Comparison of ENCODE assay signal across 22 cellular contexts in genomic region chr5:72252008-72252407, GRCh38.
DNase-seq lines count a peak whose midpoint lies in the region; ATAC-seq, FAIRE-seq and TF ChIP-seq lines count a peak whose summit lies in the region.
"Had no signal": no experiment of that assay in that cellular context is flagged by ENCODE, and none has a peak within 500 bp of the region (broad histone marks: within the 10 kb centered on the region; RNA-seq: fewer than 3 reads in every experiment).

No MANE protein-coding gene starts in this region.

- no peak overlapping the region for H2AFZ ChIP-seq in endothelial cell of umbilical vein (ENCODE audit: low read depth, low read length)

- ATAC-seq in HG03280 (IDR thresholded peaks at IDR 0.05; ENCODE audit: unreplicated experiment) (no peak), HG02884 (IDR thresholded peaks at IDR 0.05; ENCODE audit: unreplicated experiment) (no peak)

- H3K9me3 ChIP-seq in ascending aorta (no peaks in the 10 kb centered on the region), endothelial cell of umbilical vein (replicated peaks; ENCODE audit: control insufficient read depth, insufficient read depth, low read length) (no peaks in the 10 kb centered on the region)
- H3K9me3 ChIP-seq: BLaER1 had no signal

- dilution Hi-C loops in endothelial cell of umbilical vein (cut with MboI; ENCODE audit: extremely low pct_ligation_motif_present, low sequenced_read_pairs) = no loop called here

- H3K4me1 Mint-ChIP-seq in osteocyte (ENCODE audit: unreplicated experiment) = peaks cover 87% of the 10 kb centered on the region

- no peaks in the 10 kb centered on the region for H4K20me1 ChIP-seq in endothelial cell of umbilical vein (replicated peaks; ENCODE audit: control insufficient read depth, extremely low read depth, insufficient read depth, low read length)

- TF ChIP-seq POLR2A in endothelial cell of umbilical vein (IDR thresholded peaks at IDR 0.05; ENCODE audit: low read depth, low read length) = no peak

- no peak for TF ChIP-seq CTCF in AG10803 (conservative IDR thresholded peaks at IDR 0.05; ENCODE audit: low read length)
- no peak for TF ChIP-seq CTCF in ascending aorta (IDR thresholded peaks at IDR 0.05)
- TF ChIP-seq CTCF in endothelial cell of umbilical vein (IDR thresholded peaks at IDR 0.05; ENCODE audit: extremely low read depth in 1 of 2, insufficient read depth in 1 of 2, low read depth in 1 of 2, low read length in 2 of 2) = no peak
- no peak for TF ChIP-seq CTCF in osteocyte (IDR thresholded peaks at IDR 0.05)

- H3K4me1 ChIP-seq in ascending aorta (peaks cover 9 to 29% of the 10 kb centered on the region in 2 donors), endothelial cell of umbilical vein (ENCODE audit: control insufficient read depth, extremely low read depth, insufficient read depth, low read length) (peaks cover 83% of the 10 kb centered on the region)

- H3K9me3 Mint-ChIP-seq in osteocyte (ENCODE audit: unreplicated experiment) = no peaks in the 10 kb centered on the region
- H3K9me3 Mint-ChIP-seq: CD4-positive, alpha-beta memory T cell; HFFc6 had no signal

- H3K4me2 ChIP-seq in endothelial cell of umbilical vein (ENCODE audit: insufficient read depth, low read length) = peak overlapping the region; percentile 26
- H3K4me2 ChIP-seq: BLaER1 had no signal

- H3K27ac Mint-ChIP-seq in osteocyte (ENCODE audit: unreplicated experiment) = peak overlapping the region; percentile 93
- H3K27ac Mint-ChIP-seq: CD4-positive, alpha-beta memory T cell; HFFc6 had no signal

- no peak overlapping the region for H3K4me3 Mint-ChIP-seq in osteocyte (ENCODE audit: unreplicated experiment)
- H3K4me3 Mint-ChIP-seq: CD4-positive, alpha-beta memory T cell had no signal

- no peak overlapping the region for H3K9ac ChIP-seq in endothelial cell of umbilical vein (replicated peaks; ENCODE audit: extremely low read depth, insufficient read depth, low read length)
- H3K9ac ChIP-seq: BLaER1 had no signal

- DNase-seq in AG10803 (ENCODE audit: low read depth) = peak; percentile 12
- no peak for DNase-seq in ascending aorta (ENCODE audit: low spot score in 2 of 2)
- DNase-seq in endothelial cell of umbilical vein (ENCODE audit: low read depth, low spot score) = no peak
- no peak for DNase-seq in osteocyte (ENCODE audit: extremely low spot score, unreplicated experiment)
- DNase-seq in NCI-H2227 treated with DMSO at 0.1 percent for 48 hours (lab: John Stamatoyannopoulos, UW) = no peak
- no peak for DNase-seq in posterior vena cava (ENCODE audit: low spot score)
- DNase-seq: CD4-positive, alpha-beta memory T cell; DMS153; GDM1; H7; NCI-H1105; NCI-H187; NCI-H2107; NCI-H510A treated with DMSO at 0.1 percent for 48 hours; NCI-H774; RPMI8226; SHP77 treated with DMSO at 0.1 percent for 48 hours had no signal

- H3K9me1 ChIP-seq in endothelial cell of umbilical vein (replicated peaks; ENCODE audit: control insufficient read depth, extremely low read depth, insufficient read depth, low read length) = no peaks in the 10 kb centered on the region

- BruUV-seq in endothelial cell of umbilical vein (replicated peaks; lab: Mats Ljungman, UMichigan) = no TSS peak

- POLR2A ChIA-PET in endothelial cell of umbilical vein (lab: Charles Lee) = no interaction called here

- FAIRE-seq in endothelial cell of umbilical vein (lab: Jason Lieb, UNC) = no peak
- FAIRE-seq: A204.1 had no signal

- H3K4me3 ChIP-seq in AG10803 (ENCODE audit: low read length) (no peak overlapping the region), ascending aorta (no peak overlapping the region), endothelial cell of umbilical vein (replicated peaks in 1 of 3; ENCODE audit: insufficient read depth in 1 of 3, low read depth in 1 of 3, low read length in 3 of 3) (no peak overlapping the region)
- H3K4me3 ChIP-seq: BLaER1 had no signal

- H3K27me3 Mint-ChIP-seq in osteocyte (ENCODE audit: unreplicated experiment) = no peaks in the 10 kb centered on the region
- H3K27me3 Mint-ChIP-seq: CD4-positive, alpha-beta memory T cell had no signal

- H3K36me3 ChIP-seq in ascending aorta (no peaks in the 10 kb centered on the region), endothelial cell of umbilical vein (ENCODE audit: control insufficient read depth in 2 of 2, extremely low read depth in 1 of 2, insufficient read depth in 2 of 2, low read length in 2 of 2) (no peaks in the 10 kb centered on the region)

- CTCF ChIA-PET in endothelial cell of umbilical vein (lab: Charles Lee) = interaction anchor here (0.6 to 1.4 kb wide), 7 partner anchors 9 to 31 kb away, joined by 3 to 11 read pairs (median 3); no protein-coding TSS in a partner anchor

- intact Hi-C loops in ascending aorta (cut with DNase I) = no loop called here
- intact Hi-C loops in endothelial cell of umbilical vein (cut with micrococcal nuclease) = no loop called here
- intact Hi-C loops in posterior vena cava (cut with DNase I) = no loop called here

- peaks cover 5% of the 10 kb centered on the region for H3K36me3 Mint-ChIP-seq in osteocyte (ENCODE audit: unreplicated experiment)

- H3K79me2 ChIP-seq in endothelial cell of umbilical vein (ENCODE audit: control insufficient read depth, insufficient read depth, low read length) = peaks cover 13% of the 10 kb centered on the region

- H3K27me3 ChIP-seq in ascending aorta (no peaks in the 10 kb centered on the region), endothelial cell of umbilical vein (ENCODE audit: control insufficient read depth in 2 of 2, insufficient read depth in 2 of 2, low read length in 2 of 2) (no peaks in the 10 kb centered on the region)
- H3K27me3 ChIP-seq: BLaER1 had no signal

- H3K27ac ChIP-seq in ascending aorta = peak overlapping the region; percentile 62 to 78
- peak overlapping the region; percentile 64 for H3K27ac ChIP-seq in endothelial cell of umbilical vein (ENCODE audit: insufficient read depth, low read depth, low read length)
- H3K27ac ChIP-seq: BLaER1 had no signal

TF ChIP-seq in endothelial cell of umbilical vein, 7 proteins besides CTCF, POLR2A, EP300 and RAD21:
- TF ChIP-seq FOS (IDR thresholded peaks at IDR 0.05; ENCODE audit: borderline replicate concordance, insufficient read depth, low read length) = no peak
- TF ChIP-seq MAX (IDR thresholded peaks at IDR 0.05; ENCODE audit: insufficient read depth, insufficient read length) = no peak
- TF ChIP-seq GATA2 (IDR thresholded peaks at IDR 0.05; ENCODE audit: insufficient read depth, insufficient read length, low read depth, low read length) = no peak
- TF ChIP-seq EZH2 (IDR thresholded peaks at IDR 0.05; ENCODE audit: borderline replicate concordance, low read depth, low read length, severe bottlenecking) = no peak
- TF ChIP-seq MYC (IDR thresholded peaks at IDR 0.05; ENCODE audit: low read depth, low read length) = no peak
- no peak for TF ChIP-seq POLR2AphosphoS5 (IDR thresholded peaks at IDR 0.05; ENCODE audit: insufficient read depth, low read depth, low read length)
- no peak for TF ChIP-seq JUN (IDR thresholded peaks at IDR 0.05; ENCODE audit: borderline replicate concordance, insufficient read depth, insufficient read length, low read depth)
